ENCODE assay signal across 18 cellular contexts in the genomic region with DNA sequence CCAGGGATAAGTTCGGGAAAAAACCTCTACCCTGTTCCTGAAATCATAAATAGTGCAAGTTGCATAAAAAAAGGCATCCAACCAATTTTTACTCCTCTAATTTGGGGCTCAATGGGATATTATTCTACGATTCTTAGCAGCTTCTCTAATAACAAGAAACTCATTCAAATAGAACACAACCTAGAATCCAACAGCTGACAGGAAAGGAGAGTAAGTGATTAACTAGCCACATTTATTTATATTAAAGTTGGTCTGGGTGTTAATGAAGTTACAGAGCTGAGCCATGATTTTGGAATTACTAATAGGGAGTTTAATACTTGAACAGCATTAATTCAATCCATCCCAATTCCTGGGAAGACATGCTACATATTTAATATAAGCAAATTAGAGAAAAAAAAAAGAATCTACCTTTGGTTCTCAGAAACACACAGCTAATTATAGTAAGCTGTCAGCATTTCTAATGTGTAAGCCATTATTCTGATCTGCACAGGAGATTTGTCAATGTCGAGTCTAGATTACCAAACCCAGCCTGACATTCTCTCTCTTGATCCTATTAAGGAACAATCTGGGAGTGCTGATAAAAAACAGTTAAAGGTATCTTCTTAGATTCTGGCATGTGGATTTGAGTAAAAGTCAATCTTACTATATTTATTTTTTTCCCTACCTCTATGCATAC.
DNase-seq lines count a peak whose midpoint lies in the region; ATAC-seq, FAIRE-seq and TF ChIP-seq lines count a peak whose summit lies in the region.
"Had no signal": no experiment of that assay in that cellular context is flagged by ENCODE, and none has a peak within 500 bp of the region (broad histone marks: within the 10 kb centered on the region; RNA-seq: fewer than 3 reads in every experiment).

No MANE protein-coding gene starts in this region.

- H3K9ac ChIP-seq in endodermal cell (ENCODE audit: extremely low read depth, low read length, poor library complexity, severe bottlenecking) = no peak overlapping the region

- peak; percentile 69 for FAIRE-seq in GM18507 (lab: Jason Lieb, UNC)
- FAIRE-seq: A549, H1, K562 had no signal

- no peak overlapping the region for H3K27ac Mint-ChIP-seq in endodermal cell
- no peak overlapping the region for H3K27ac Mint-ChIP-seq in T-cell
- H3K27ac Mint-ChIP-seq: activated naive CD4-positive, alpha-beta T cell treated with anti-CD3 and anti-CD28 coated beads, Interleukin-2, amount 10 ng/mL, durations not matched to agents 7 days and 5 days; memory B cell had no signal

- H3K4me1 Mint-ChIP-seq in endodermal cell = peaks cover 11% of the 10 kb centered on the region
- H3K4me1 Mint-ChIP-seq in T-cell = peaks cover 0 to 1% (median 0%) of the 10 kb centered on the region in 3 donors
- H3K4me1 Mint-ChIP-seq: CD4-positive, alpha-beta memory T cell; memory B cell had no signal

- no peaks in the 10 kb centered on the region for H3K27me3 Mint-ChIP-seq in endodermal cell (ENCODE audit: insufficient read depth)
- no peaks in the 10 kb centered on the region for H3K27me3 Mint-ChIP-seq in T-cell
- H3K27me3 Mint-ChIP-seq: activated naive CD4-positive, alpha-beta T cell treated with anti-CD3 and anti-CD28 coated beads, Interleukin-2, amount 10 ng/mL, durations not matched to agents 7 days and 5 days; CD4-positive, alpha-beta memory T cell; memory B cell had no signal

- no peak overlapping the region for H3K4me3 Mint-ChIP-seq in endodermal cell
- no peak overlapping the region for H3K4me3 Mint-ChIP-seq in T-cell
- H3K4me3 Mint-ChIP-seq: activated naive CD4-positive, alpha-beta T cell treated with anti-CD3 and anti-CD28 coated beads, Interleukin-2, amount 10 ng/mL, durations not matched to agents 7 days and 5 days; CD4-positive, alpha-beta memory T cell; memory B cell had no signal

- TF ChIP-seq CTCF in endodermal cell (conservative IDR thresholded peaks at IDR 0.05) (no peak), uterus (IDR thresholded peaks at IDR 0.05) (no peak)

- ATAC-seq in GM21390 (IDR thresholded peaks at IDR 0.05; ENCODE audit: unreplicated experiment) = peak; percentile 50
- ATAC-seq in HG03066 (IDR thresholded peaks at IDR 0.05; ENCODE audit: low read depth, unreplicated experiment) = peak; percentile 72
- no peak for ATAC-seq in T-cell (replicated peaks in 1 of 4)
- ATAC-seq: A549 had no signal

- POLR2A ChIA-PET in T-cell (lab: Charles Lee) = no interaction called here

- CTCF ChIA-PET in T-cell (lab: Charles Lee) = no interaction called here

- no peak for TF ChIP-seq POLR2A in uterus (IDR thresholded peaks at IDR 0.05)

- no peaks in the 10 kb centered on the region for H3K9me3 Mint-ChIP-seq in endodermal cell
- no peaks in the 10 kb centered on the region for H3K9me3 Mint-ChIP-seq in T-cell
- H3K9me3 Mint-ChIP-seq: activated naive CD4-positive, alpha-beta T cell treated with anti-CD3 and anti-CD28 coated beads, Interleukin-2, amount 10 ng/mL, durations not matched to agents 7 days and 5 days; memory B cell had no signal

- H3K36me3 ChIP-seq in endodermal cell (ENCODE audit: control insufficient read depth, insufficient read depth, low read length) (peaks cover 10% of the 10 kb centered on the region), uterus (no peaks in the 10 kb centered on the region)
- H3K36me3 ChIP-seq: breast epithelium, WERI-Rb-1 had no signal

- peaks cover 20% of the 10 kb centered on the region for H3K36me3 Mint-ChIP-seq in endodermal cell (ENCODE audit: low read depth)
- H3K36me3 Mint-ChIP-seq in T-cell = peaks cover 67% of the 10 kb centered on the region

- H3K27me3 ChIP-seq in endodermal cell (ENCODE audit: control insufficient read depth, insufficient read depth, low read length, poor library complexity, severe bottlenecking) = no peaks in the 10 kb centered on the region
- H3K27me3 ChIP-seq in uterus = no peaks in the 10 kb centered on the region
- H3K27me3 ChIP-seq: breast epithelium had no signal

- intact Hi-C loops in uterus (cut with DNase I; ENCODE audit: low total_unique reads) = no loop called here

- DNase-seq in GM18507 (ENCODE audit: extremely low spot score, insufficient read length, low read depth) (peak; percentile 14), endodermal cell (no peak), T-cell (no peak), NCI-H1694 treated with DMSO at 0.1 percent for 48 hours (lab: John Stamatoyannopoulos, UW) (no peak), uterus (no peak)
- DNase-seq in activated CD4-positive, alpha-beta T cell treated with anti-CD3 and anti-CD28 coated beads, Interleukin-2, amount 50 U/mL, for 48 hours = no peak
- DNase-seq: activated naive CD4-positive, alpha-beta T cell treated with anti-CD3 and anti-CD28 coated beads, Interleukin-2, amount 10 ng/mL, durations not matched to agents 7 days and 5 days; CD4-positive, alpha-beta memory T cell; NCI-H1417 treated with DMSO at 0.1 percent for 48 hours; PC-9; WERI-Rb-1 had no signal

- H3K4me1 ChIP-seq in endodermal cell (ENCODE audit: control insufficient read depth, insufficient read depth, low read length) = no peaks in the 10 kb centered on the region
- no peaks in the 10 kb centered on the region for H3K4me1 ChIP-seq in uterus
- H3K4me1 ChIP-seq: A549, breast epithelium had no signal

- 79 to 80% methylated on average over 1 to 3 of the region's 3 CpGs for WGBS in endodermal cell (ENCODE audit: insufficient coverage in 1 of 2, insufficient read length in 1 of 2), 2 experiments

- H3K27ac ChIP-seq in endodermal cell (ENCODE audit: low read depth, low read length) (no peak overlapping the region), uterus (no peak overlapping the region)
- H3K27ac ChIP-seq: A549, breast epithelium, PC-9, WERI-Rb-1 had no signal

- H3K4me3 ChIP-seq in endodermal cell (ENCODE audit: low read length) = peak overlapping the region; percentile 42
- no peak overlapping the region for H3K4me3 ChIP-seq in uterus
- H3K4me3 ChIP-seq: A549, breast epithelium, K562, PC-9 had no signal

- H3K9me3 ChIP-seq in endodermal cell (ENCODE audit: control insufficient read depth, low read length) (no peaks in the 10 kb centered on the region), uterus (no peaks in the 10 kb centered on the region)
- H3K9me3 ChIP-seq: A549, breast epithelium had no signal

Comparison
In these comparisons a context has a peak if more than half of its experiments do, and no peak if none do; other contexts are left out.
1. ATAC-seq: peak in GM21390 (single experiment) and HG03066 (single experiment); none in T-cell (0 of 4).